Comparison of ENCODE assay signal across 8 cellular contexts in the genomic region with DNA sequence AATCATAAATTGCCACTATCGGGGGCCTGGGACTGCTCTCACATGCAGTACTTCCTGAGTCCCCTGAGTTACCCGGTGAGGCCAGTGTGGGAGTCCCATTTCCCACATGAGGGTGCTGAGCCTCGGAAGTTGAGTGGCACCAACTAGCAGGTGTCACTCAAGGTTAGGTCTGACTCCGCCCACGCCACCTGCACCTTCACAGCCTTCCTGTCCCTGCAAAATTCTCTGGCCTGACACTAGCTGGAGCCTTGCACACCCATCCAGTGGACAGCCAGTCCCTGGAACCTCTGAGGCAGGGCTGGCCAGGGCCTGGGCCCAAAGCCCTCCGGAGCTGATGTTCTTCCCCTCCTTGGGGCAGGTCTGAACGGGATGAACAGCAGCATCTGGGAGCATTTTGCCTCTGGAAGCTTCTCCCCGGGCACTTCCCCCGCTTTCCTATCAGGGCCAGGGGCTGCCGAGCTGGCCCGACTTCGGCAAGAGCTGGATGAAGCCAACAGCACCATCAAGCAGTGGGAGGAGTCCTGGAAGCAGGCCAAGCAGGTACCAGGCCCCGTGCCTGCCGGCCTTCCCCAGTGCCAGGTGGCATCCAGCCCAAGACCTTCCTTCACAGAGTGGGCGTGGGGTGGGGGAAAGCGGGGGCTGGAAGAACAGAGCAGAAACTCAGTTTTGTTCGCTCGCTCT. TPM values are rescaled to one million over a fixed set of nuclear protein-coding genes. Genes with fewer than 3 reads are reported as not detected.
A peak's percentile ranks its signal among the peaks of the same experiment; 100 is the strongest.
DNase-seq lines count a peak whose midpoint lies in the region; ATAC-seq and TF ChIP-seq lines count a peak whose summit lies in the region.

No MANE protein-coding gene starts in this region.

- CTCF ChIA-PET in CD4-positive, alpha-beta T cell (lab: Charles Lee), result interaction anchor here (1.8 kb wide), 1 partner anchor 39 kb away, joined by 4 read pairs; no protein-coding TSS in a partner anchor

- H3K27me3 ChIP-seq in CD4-positive, alpha-beta T cell (ENCODE audit: control insufficient read depth, insufficient read depth, low read length), result no peaks in the 10 kb centered on the region
- no peaks in the 10 kb centered on the region for H3K27me3 ChIP-seq in right lobe of liver
- no peaks in the 10 kb centered on the region for H3K27me3 ChIP-seq in psoas muscle (ENCODE audit: insufficient read depth in 3 of 3, low read length in 2 of 3)

- H3K4me3 Mint-ChIP-seq in CD4-positive, alpha-beta T cell, result no peak overlapping the region

- H3K27ac ChIP-seq in CD4-positive, alpha-beta T cell (ENCODE audit: low read depth, low read length), result peak overlapping the region; percentile 41
- H3K27ac ChIP-seq in right lobe of liver, result no peak overlapping the region
- H3K27ac ChIP-seq in psoas muscle, result no peak overlapping the region

- H3K4me1 ChIP-seq in right lobe of liver, result peaks cover 0 to 12% (median 0%) of the 10 kb centered on the region in 4 donors
- peaks cover 4% of the 10 kb centered on the region for H3K4me1 ChIP-seq in psoas muscle

- no peaks in the 10 kb centered on the region for H3K9me3 Mint-ChIP-seq in CD4-positive, alpha-beta T cell

- peak; percentile 94 for ATAC-seq in CD4-positive, alpha-beta T cell (ENCODE audit: poor library complexity)
- peak; percentile 27 to 64 (median 34) for ATAC-seq in right lobe of liver
- ATAC-seq in GM21526 (IDR thresholded peaks at IDR 0.05; ENCODE audit: low FRiP score, unreplicated experiment), result no peak
- no peak for ATAC-seq in psoas muscle

- intact Hi-C loops in CD4-positive, alpha-beta T cell (cut with DNase I, micrococcal nuclease), result no loop called here
- intact Hi-C loops in right lobe of liver (cut with DNase I) (loop anchor here in 1 of 2 donors (10.0 kb wide), 1 partner anchor 67 kb away; no protein-coding TSS in a partner anchor), psoas muscle (cut with DNase I) (no loop called here)

- H3K4me1 Mint-ChIP-seq in CD4-positive, alpha-beta T cell (ENCODE audit: low read depth), result peaks cover 17% of the 10 kb centered on the region

- POLR2A ChIA-PET in CD4-positive, alpha-beta T cell (lab: Charles Lee), result interaction anchor here (0.6 to 4.2 kb wide), 10 partner anchors 8 to 57 kb away, joined by 3 to 25 read pairs (median 4); partner anchors contain the start of genes GALK1, UNK and WBP2

- WGBS in right lobe of liver (ENCODE audit: insufficient coverage, low coverage, low lambda C conversion rate, missing lambda C conversion rate), result 40% methylated on average over 1 of the region's 18 CpGs
- 65 to 70% (median 67%) methylated on average over 18 of the region's 18 CpGs for WGBS in psoas muscle, 3 donors

- H3K4me3 ChIP-seq in right lobe of liver (no peak overlapping the region), psoas muscle (no peak overlapping the region)

- H3K9me3 ChIP-seq in CD4-positive, alpha-beta T cell (ENCODE audit: control insufficient read depth, low read length), result no peaks in the 10 kb centered on the region
- H3K9me3 ChIP-seq in right lobe of liver (no peaks in the 10 kb centered on the region), psoas muscle (no peaks in the 10 kb centered on the region)

- DNase-seq in CD4-positive, alpha-beta T cell, result peak in 7 of 10 experiments; percentile 11 to 47 (median 38)
- DNase-seq in NAMALWA (ENCODE audit: low spot score), result peak; percentile 42
- peak; percentile 47 for DNase-seq in activated CD8-positive, alpha-beta memory T cell treated with anti-CD3 and anti-CD28 coated beads, Interleukin-2, amount 50 U/mL, for 4 hours
- DNase-seq in right lobe of liver, result peak in 1 of 3 donors; percentile 81
- no peak for DNase-seq in NCI-H526 (lab: John Stamatoyannopoulos, UW)
- DNase-seq in iPS-NIHi7 (ENCODE audit: extremely low spot score), result no peak
- DNase-seq in psoas muscle, result no peak

- TF ChIP-seq POLR2A in right lobe of liver (IDR thresholded peaks at IDR 0.05), result no peak

- peak overlapping the region; percentile 84 for H3K27ac Mint-ChIP-seq in CD4-positive, alpha-beta T cell

- peaks cover 46% of the 10 kb centered on the region for H3K36me3 Mint-ChIP-seq in CD4-positive, alpha-beta T cell (ENCODE audit: low read depth)

- H3K36me3 ChIP-seq in right lobe of liver (peaks cover 0 to 42% (median 14%) of the 10 kb centered on the region in 4 donors), psoas muscle (ENCODE audit: insufficient read depth in 1 of 2, low read depth in 1 of 2) (peaks cover 7 to 84% of the 10 kb centered on the region in 2 donors)

- no peaks in the 10 kb centered on the region for H3K27me3 Mint-ChIP-seq in CD4-positive, alpha-beta T cell

- no peak for TF ChIP-seq CTCF in CD4-positive, alpha-beta T cell (IDR thresholded peaks at IDR 0.05)
- TF ChIP-seq CTCF in right lobe of liver (IDR thresholded peaks at IDR 0.05) (no peak), psoas muscle (IDR thresholded peaks at IDR 0.05) (no peak)

RNA-seq across cellular contexts. Expression of gene UNC13D, which starts 21.9 kb away (rescaled TPM):
- 100 to 1,000 TPM; 110 to 112 TPM for total RNA-seq in CD4-positive, alpha-beta T cell
- total RNA-seq in right lobe of liver (10 to 100 TPM in 3 of 6 experiments, 1 to 10 TPM in 3; 3.4 to 12.5 (median 10.7) TPM), psoas muscle (10 to 100 TPM in 1 of 4 donors, 1 to 10 TPM in 3; 5.1 to 12.8 (median 7.2) TPM)
- polyA plus RNA-seq in psoas muscle, result 1 to 10 TPM; 1.7 to 3.7 (median 2.2) TPM

RNA-seq across cellular contexts. Expression of gene WBP2, which starts 32.9 kb away (rescaled TPM):
- total RNA-seq in CD4-positive, alpha-beta T cell, result 100 to 1,000 TPM in 1 of 2 experiments, 10 to 100 TPM in 1; 98.5 to 114 TPM
- total RNA-seq in right lobe of liver, result 10 to 100 TPM; 57.5 to 99.2 (median 68.7) TPM
- total RNA-seq in psoas muscle, result 100 to 1,000 TPM; 109 to 278 (median 164) TPM
- polyA plus RNA-seq in psoas muscle, result 100 to 1,000 TPM; 115 to 174 (median 149) TPM

RNA-seq across cellular contexts. Expression of gene UNK, which starts 37.7 kb away (rescaled TPM):
- total RNA-seq in CD4-positive, alpha-beta T cell, result 10 to 100 TPM; 33.7 to 36.1 TPM
- total RNA-seq in right lobe of liver, result 10 to 100 TPM in 4 of 6 experiments, 1 to 10 TPM in 2; 5.8 to 29.2 (median 11.1) TPM
- total RNA-seq in psoas muscle, result 10 to 100 TPM in 1 of 4 donors, 1 to 10 TPM in 3; 7.9 to 11.6 (median 8.2) TPM
- polyA plus RNA-seq in psoas muscle, result 10 to 100 TPM in 1 of 3 donors, 1 to 10 TPM in 2; 6.9 to 13.7 (median 9.5) TPM

RNA-seq across cellular contexts. Expression of gene TRIM47, which starts 56.1 kb away (rescaled TPM):
- 1 to 10 TPM; 2.3 to 2.8 TPM for total RNA-seq in CD4-positive, alpha-beta T cell
- total RNA-seq in right lobe of liver (10 to 100 TPM in 5 of 6 experiments, 1 to 10 TPM in 1; 9.1 to 27.0 (median 21.5) TPM), psoas muscle (10 to 100 TPM in 3 of 4 donors, 1 to 10 TPM in 1; 8.9 to 16.0 (median 10.9) TPM)
- polyA plus RNA-seq in psoas muscle, result 10 to 100 TPM in 2 of 3 donors, 1 to 10 TPM in 1; 8.4 to 17.1 (median 10.9) TPM

RNA-seq across cellular contexts. Expression of gene GALK1, which starts 57.3 kb away (rescaled TPM):
- 1 to 10 TPM; 5.9 to 6.0 TPM for total RNA-seq in CD4-positive, alpha-beta T cell
- total RNA-seq in right lobe of liver, result 10 to 100 TPM; 38.6 to 87.4 (median 76.9) TPM
- 10 to 100 TPM in 1 of 4 donors, 1 to 10 TPM in 3; 7.1 to 13.2 (median 9.4) TPM for total RNA-seq in psoas muscle
- 10 to 100 TPM in 2 of 3 donors, 1 to 10 TPM in 1; 8.3 to 12.8 (median 11.0) TPM for polyA plus RNA-seq in psoas muscle

Comparison
In these comparisons a context has a peak if more than half of its experiments do, and no peak if none do; other contexts are left out.
1. ATAC-seq: peak in CD4-positive, alpha-beta T cell (single experiment) and right lobe of liver (4 of 4); none in GM21526 (single experiment) and psoas muscle (0 of 4).
2. DNase-seq: peak in CD4-positive, alpha-beta T cell (7 of 10), NAMALWA (single experiment) and activated CD8-positive, alpha-beta memory T cell treated with anti-CD3 and anti-CD28 coated beads, Interleukin-2, amount 50 U/mL, for 4 hours (single experiment); none in NCI-H526 (0 of 2), iPS-NIHi7 (single experiment) and psoas muscle (0 of 2).
3. RNA of gene UNC13D, which starts 21.9 kb away (total RNA-seq): 110 to 112 TPM in CD4-positive, alpha-beta T cell; 3.4 to 12.5 TPM in right lobe of liver and 5.1 to 12.8 TPM in psoas muscle; every median in the first group is over 4 times any median in the second.